In the genomic region with DNA sequence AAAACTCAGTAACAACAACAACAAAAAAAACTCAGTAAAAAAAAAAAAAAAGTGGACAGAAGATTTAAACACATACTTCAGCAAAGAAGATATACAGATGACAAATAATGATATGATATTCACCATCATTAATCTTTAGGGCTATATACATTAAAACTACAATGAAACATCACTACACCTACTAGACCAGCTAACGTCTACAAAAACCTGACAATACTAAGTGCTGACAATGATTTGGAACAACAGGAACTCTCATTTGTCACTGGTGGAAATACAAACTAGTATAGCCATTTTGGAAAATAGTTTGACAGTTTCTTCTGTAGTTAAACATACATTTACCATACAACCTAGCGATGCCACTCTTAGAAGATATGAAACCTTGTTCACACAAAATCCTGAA, we compare ENCODE assay signal across 22 cellular contexts.
A peak's percentile ranks its signal among the peaks of the same experiment; 100 is the strongest.
DNase-seq lines count a peak whose midpoint lies in the region; ATAC-seq, FAIRE-seq and TF ChIP-seq lines count a peak whose summit lies in the region.
"Had no signal": no experiment of that assay in that cellular context is flagged by ENCODE, and none has a peak within 500 bp of the region (broad histone marks: within the 10 kb centered on the region; RNA-seq: fewer than 3 reads in every experiment).

No MANE protein-coding gene starts in this region.

- DNase-seq in right atrium auricular region (ENCODE audit: low spot score) (no peak), Right ventricle myocardium superior (no peak), A549 (ENCODE audit: low read depth in 1 of 2, low spot score in 1 of 2) (no peak), Panc1 (ENCODE audit: low read depth, low spot score) (no peak)
- no peak for DNase-seq in effector CD8-positive, alpha-beta T cell (lab: John Stamatoyannopoulos, UW)
- DNase-seq: 8988T; AML-193; Caco-2; Calu3; CD4-positive, alpha-beta T cell; CD8-positive, alpha-beta T cell; DMS79 treated with DMSO at 0.1 percent for 48 hours; GF-D8 had no signal

- H3K36me3 ChIP-seq in right atrium auricular region (no peaks in the 10 kb centered on the region), Panc1 (ENCODE audit: control insufficient read depth, insufficient read depth, low read length) (no peaks in the 10 kb centered on the region)
- H3K36me3 ChIP-seq: BLaER1 treated with 17β-estradiol and CSF1 and Interleukin-3, amounts not matched to agents 10 nM and 100 nM had no signal

- TF ChIP-seq RAD21 in A549 (conservative IDR thresholded peaks at IDR 0.05 in 1 of 2, IDR thresholded peaks at IDR 0.05 in 1 of 2) = no peak

- H3K9me3 ChIP-seq in right atrium auricular region = no peaks in the 10 kb centered on the region
- H3K9me3 ChIP-seq in A549 = no peaks in the 10 kb centered on the region
- H3K9me3 ChIP-seq in Panc1 (ENCODE audit: control insufficient read depth, insufficient read depth, low read depth, low read length) = no peaks in the 10 kb centered on the region
- H3K9me3 ChIP-seq: BLaER1 treated with 17β-estradiol and CSF1 and Interleukin-3, amounts not matched to agents 10 nM and 100 nM; Caco-2 had no signal

- H3K4me1 ChIP-seq in right atrium auricular region (peaks cover 0 to 94% of the 10 kb centered on the region in 2 donors), A549 (peaks cover 70% of the 10 kb centered on the region), Panc1 (ENCODE audit: control insufficient read depth, insufficient read depth, low read length) (peaks cover 70% of the 10 kb centered on the region)

- no peak overlapping the region for H3K4me2 ChIP-seq in A549

- WGBS in A549 (ENCODE audit: missing lambda C conversion rate) = 46% methylated on average over 2 of the region's 2 CpGs

- POLR2A ChIA-PET in A549 (lab: Yijun Ruan, JAX) = no interaction called here
- POLR2A ChIA-PET in Panc1 (lab: Charles Lee) = no interaction called here

- FAIRE-seq in A549 (lab: Jason Lieb, UNC) = no peak
- peak; percentile 17 for FAIRE-seq in islet of Langerhans (lab: Jason Lieb, UNC)
- FAIRE-seq: A204.1, D721Med, G401.6, GM12891, GM19239 had no signal

- no peak for TF ChIP-seq CTCF in right atrium auricular region (IDR thresholded peaks at IDR 0.05)
- no peak for TF ChIP-seq CTCF in A549 (IDR thresholded peaks at IDR 0.05)
- no peak for TF ChIP-seq CTCF in Panc1 (IDR thresholded peaks at IDR 0.05)

- intact Hi-C loops in Right ventricle myocardium superior (cut with DNase I) = no loop called here
- intact Hi-C loops in Panc1 (cut with micrococcal nuclease; ENCODE audit: unreplicated experiment) = no loop called here

- H3K27ac ChIP-seq in right atrium auricular region (peak overlapping the region; percentile 83 to 93), A549 (peak overlapping the region in 1 of 2 experiments; percentile 28; a peak in 1 of 6 replicates), Panc1 (ENCODE audit: low read length) (peak overlapping the region; percentile 99)
- H3K27ac ChIP-seq: BLaER1 treated with 17β-estradiol and CSF1 and Interleukin-3, amounts not matched to agents 10 nM and 100 nM; C4-2B had no signal

- no TSS peak for BruUV-seq in Panc1 (replicated peaks; lab: Mats Ljungman, UMichigan)

- ATAC-seq in Right ventricle myocardium superior (ENCODE audit: poor library complexity) (no peak), A549 (no peak), Panc1 (no peak), HG02571 (IDR thresholded peaks at IDR 0.05; ENCODE audit: unreplicated experiment) (no peak)
- ATAC-seq: CD8-positive, alpha-beta T cell had no signal

- in situ Hi-C loops in Panc1 (cut with HindIII; ENCODE audit: low pct_unique_long_range_greater_than_20kb, low sequenced_read_pairs) = no loop called here

- H3K27me3 ChIP-seq in right atrium auricular region (no peaks in the 10 kb centered on the region), Panc1 (ENCODE audit: control insufficient read depth, insufficient read depth, low read length) (no peaks in the 10 kb centered on the region)

- H3K4me3 ChIP-seq in right atrium auricular region = no peak overlapping the region
- H3K4me3 ChIP-seq in A549 = no peak overlapping the region
- no peak overlapping the region for H3K4me3 ChIP-seq in Panc1 (ENCODE audit: low read depth in 2 of 2, low read length in 2 of 2)
- H3K4me3 ChIP-seq: BLaER1 treated with 17β-estradiol and CSF1 and Interleukin-3, amounts not matched to agents 10 nM and 100 nM had no signal

- TF ChIP-seq POLR2A in A549 (IDR thresholded peaks at IDR 0.05; ENCODE audit: low read length) = no peak

- TF ChIP-seq EP300 in A549 (IDR thresholded peaks at IDR 0.05) = no peak

- CTCF ChIA-PET in A549 (lab: Yijun Ruan, JAX) (interaction anchor here (0.6 to 1.8 kb wide), 10 partner anchors 14 to 205 kb away, joined by 3 to 5 read pairs (median 4); no protein-coding TSS in a partner anchor), Panc1 (lab: Charles Lee) (no interaction called here)

TF ChIP-seq in A549, 52 proteins besides CTCF, POLR2A, EP300 and RAD21:
- no peak for TF ChIP-seq HOXB13 (CRISPR knock-in tag; IDR thresholded peaks at IDR 0.05; ENCODE audit: low read depth)
- no peak for TF ChIP-seq RNF2 (IDR thresholded peaks at IDR 0.05; ENCODE audit: borderline replicate concordance, low read depth)
- TF ChIP-seq NR3C1 (IDR thresholded peaks at IDR 0.05) = no peak
- peak; percentile 71 for TF ChIP-seq ZFP36 (IDR thresholded peaks at IDR 0.05; ENCODE audit: borderline replicate concordance, partially characterized antibody)
- TF ChIP-seq, protein P1, sequence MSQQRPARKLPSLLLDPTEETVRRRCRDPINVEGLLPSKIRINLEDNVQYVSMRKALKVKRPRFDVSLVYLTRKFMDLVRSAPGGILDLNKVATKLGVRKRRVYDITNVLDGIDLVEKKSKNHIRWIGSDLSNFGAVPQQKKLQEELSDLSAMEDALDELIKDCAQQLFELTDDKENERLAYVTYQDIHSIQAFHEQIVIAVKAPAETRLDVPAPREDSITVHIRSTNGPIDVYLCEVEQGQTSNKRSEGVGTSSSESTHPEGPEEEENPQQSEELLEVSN (IDR thresholded peaks at IDR 0.05; ENCODE audit: borderline replicate concordance, low read depth) = no peak
- TF ChIP-seq RCOR1 (IDR thresholded peaks at IDR 0.05; ENCODE audit: low read depth, low read length) = no peak
